ENCODE assay signal across 16 cellular contexts in genomic region chr15:60420322-60420721, GRCh38.
"Had no signal": no experiment of that assay in that cellular context is flagged by ENCODE, and none has a peak within 500 bp of the region (broad histone marks: within the 10 kb centered on the region; RNA-seq: fewer than 3 reads in every experiment).

No MANE protein-coding gene starts in this region.

- H3K27me3 ChIP-seq: sigmoid colon, testis had no signal

- H3K4me3 ChIP-seq: lung, sigmoid colon, testis had no signal

- H3K27ac Mint-ChIP-seq: activated CD4-positive, alpha-beta memory T cell treated with anti-CD3 and anti-CD28 coated beads, Interleukin-2, amount 10 ng/mL, durations not matched to agents 7 days and 5 days; activated naive CD8-positive, alpha-beta T cell treated with anti-CD3 and anti-CD28 coated beads, Interleukin-2, amount 50 U/mL, for 24 hours; natural killer cell treated with Interleukin-12 subunit alpha and Interleukin-12 subunit beta and Interleukin-15 and Interleukin-18, amount 100 ng/mL, for 72 hours; stimulated activated naive CD8-positive, alpha-beta T cell treated with anti-CD3 and anti-CD28 coated beads, Interleukin-15, amount 100 ng/mL, for 72 hours had no signal

- H3K27me3 Mint-ChIP-seq: activated CD4-positive, alpha-beta memory T cell treated with anti-CD3 and anti-CD28 coated beads, Interleukin-2, amount 10 ng/mL, durations not matched to agents 7 days and 5 days; activated naive CD8-positive, alpha-beta T cell treated with anti-CD3 and anti-CD28 coated beads, Interleukin-2, amount 50 U/mL, for 24 hours; natural killer cell treated with Interleukin-12 subunit alpha and Interleukin-12 subunit beta and Interleukin-15 and Interleukin-18, amount 100 ng/mL, for 72 hours; stimulated activated naive CD8-positive, alpha-beta T cell treated with anti-CD3 and anti-CD28 coated beads, Interleukin-15, amount 100 ng/mL, for 72 hours had no signal

- H3K9me3 ChIP-seq: sigmoid colon, testis had no signal

- DNase-seq: activated CD4-positive, alpha-beta memory T cell treated with anti-CD3 and anti-CD28 coated beads, Interleukin-2, amount 10 ng/mL, durations not matched to agents 7 days and 5 days; activated CD4-positive, CD25-positive, alpha-beta regulatory T cell treated with anti-CD3 and anti-CD28 coated beads, Interleukin-2, amount 50 U/mL, for 72 hours; activated CD8-positive, alpha-beta memory T cell treated with anti-CD3 and anti-CD28 coated beads, Interleukin-2, amount 50 U/mL, for 4 hours; activated naive CD8-positive, alpha-beta T cell treated with anti-CD3 and anti-CD28 coated beads, Interleukin-2, amount 50 U/mL, for 24 hours; central memory CD4-positive, alpha-beta T cell; effector memory CD4-positive, alpha-beta T cell; kidney glomerular epithelial cell; occipital lobe; sigmoid colon; stimulated activated CD4-positive, alpha-beta T cell treated with anti-CD3 and anti-CD28 coated beads, Interleukin-15, amount 100 ng/mL, for 24 hours; stimulated activated CD4-positive, alpha-beta T cell treated with anti-CD3 and anti-CD28 coated beads, Interleukin-4, amount 100 ng/mL, for 24 hours; stimulated activated naive CD8-positive, alpha-beta T cell treated with anti-CD3 and anti-CD28 coated beads, Interleukin-15, amount 100 ng/mL, for 72 hours; SW 1271; testis had no signal

- H3K9me3 Mint-ChIP-seq: activated CD4-positive, alpha-beta memory T cell treated with anti-CD3 and anti-CD28 coated beads, Interleukin-2, amount 10 ng/mL, durations not matched to agents 7 days and 5 days; activated naive CD8-positive, alpha-beta T cell treated with anti-CD3 and anti-CD28 coated beads, Interleukin-2, amount 50 U/mL, for 24 hours; natural killer cell treated with Interleukin-12 subunit alpha and Interleukin-12 subunit beta and Interleukin-15 and Interleukin-18, amount 100 ng/mL, for 72 hours; stimulated activated naive CD8-positive, alpha-beta T cell treated with anti-CD3 and anti-CD28 coated beads, Interleukin-15, amount 100 ng/mL, for 72 hours had no signal

- H3K4me3 Mint-ChIP-seq: activated CD4-positive, alpha-beta memory T cell treated with anti-CD3 and anti-CD28 coated beads, Interleukin-2, amount 10 ng/mL, durations not matched to agents 7 days and 5 days; activated naive CD8-positive, alpha-beta T cell treated with anti-CD3 and anti-CD28 coated beads, Interleukin-2, amount 50 U/mL, for 24 hours; natural killer cell treated with Interleukin-12 subunit alpha and Interleukin-12 subunit beta and Interleukin-15 and Interleukin-18, amount 100 ng/mL, for 72 hours; stimulated activated naive CD8-positive, alpha-beta T cell treated with anti-CD3 and anti-CD28 coated beads, Interleukin-15, amount 100 ng/mL, for 72 hours had no signal

- ATAC-seq: activated naive CD8-positive, alpha-beta T cell treated with anti-CD3 and anti-CD28 coated beads, Interleukin-2, amount 50 U/mL, for 24 hours; natural killer cell treated with Interleukin-12 subunit alpha and Interleukin-12 subunit beta and Interleukin-15 and Interleukin-18, amount 100 ng/mL, for 72 hours; stimulated activated naive CD8-positive, alpha-beta T cell treated with anti-CD3 and anti-CD28 coated beads, Interleukin-15, amount 100 ng/mL, for 72 hours had no signal

- H3K27ac ChIP-seq: sigmoid colon, testis had no signal
